Comparison of ENCODE assay signal across 20 cellular contexts in the genomic region with DNA sequence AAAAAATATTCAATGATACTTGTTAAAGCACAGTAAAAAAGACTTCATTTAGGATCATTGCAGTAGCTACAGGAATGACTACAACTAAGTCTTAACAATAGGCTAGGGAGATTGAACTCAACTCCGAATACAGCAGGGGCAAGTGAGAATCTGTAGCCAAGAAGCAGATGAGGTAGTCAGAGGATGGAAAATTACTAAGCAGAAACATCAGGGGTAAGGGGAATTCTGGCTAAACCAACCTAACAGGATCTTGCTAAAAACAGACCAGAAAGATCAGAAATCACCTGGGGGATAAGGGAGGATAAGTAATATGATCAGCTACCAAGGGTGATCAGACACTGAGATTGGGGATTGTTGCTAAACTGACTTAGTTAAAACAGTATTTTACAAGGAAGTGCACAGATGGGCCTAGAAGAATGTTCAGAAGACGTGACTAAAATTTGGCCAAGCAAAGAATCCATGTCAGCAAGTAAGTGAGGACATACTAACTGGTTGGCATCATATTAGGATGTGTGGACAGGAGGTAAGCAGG.
"Had no signal": no experiment of that assay in that cellular context is flagged by ENCODE, and none has a peak within 500 bp of the region (broad histone marks: within the 10 kb centered on the region; RNA-seq: fewer than 3 reads in every experiment).

No MANE protein-coding gene starts in this region.

- H3K27ac ChIP-seq: coronary artery, esophagus muscularis mucosa, left ventricle myocardium inferior, prostate gland, thoracic aorta, upper lobe of right lung had no signal

- H3K27me3 Mint-ChIP-seq: activated CD4-positive, alpha-beta memory T cell treated with anti-CD3 and anti-CD28 coated beads for 36 hours; activated naive CD8-positive, alpha-beta T cell treated with anti-CD3 and anti-CD28 coated beads, Interleukin-2, amount 10 ng/mL, durations not matched to agents 7 days and 5 days; naive thymus-derived CD8-positive, alpha-beta T cell had no signal

- ATAC-seq: naive thymus-derived CD8-positive, alpha-beta T cell; upper lobe of right lung had no signal

- H3K27ac Mint-ChIP-seq: activated CD4-positive, alpha-beta memory T cell treated with anti-CD3 and anti-CD28 coated beads for 36 hours; activated naive CD4-positive, alpha-beta T cell treated with anti-CD3 and anti-CD28 coated beads for 36 hours; activated naive CD8-positive, alpha-beta T cell treated with anti-CD3 and anti-CD28 coated beads, Interleukin-2, amount 10 ng/mL, durations not matched to agents 7 days and 5 days; mesothelial cell of epicardium; naive thymus-derived CD8-positive, alpha-beta T cell had no signal

- H3K36me3 Mint-ChIP-seq: activated CD4-positive, alpha-beta memory T cell treated with anti-CD3 and anti-CD28 coated beads for 36 hours; activated naive CD8-positive, alpha-beta T cell treated with anti-CD3 and anti-CD28 coated beads, Interleukin-2, amount 10 ng/mL, durations not matched to agents 7 days and 5 days; mesothelial cell of epicardium had no signal

- DNase-seq: activated CD4-positive, alpha-beta memory T cell treated with anti-CD3 and anti-CD28 coated beads for 36 hours; activated CD4-positive, alpha-beta T cell treated with anti-CD3 and anti-CD28 coated beads for 48 hours; activated naive CD4-positive, alpha-beta T cell treated with anti-CD3 and anti-CD28 coated beads for 36 hours; activated naive CD8-positive, alpha-beta T cell treated with anti-CD3 and anti-CD28 coated beads, Interleukin-2, amount 10 ng/mL, durations not matched to agents 7 days and 5 days; activated T-cell treated with anti-CD3 and anti-CD28 coated beads, Interleukin-2, amount 50 U/mL, for 48 hours; amniotic stem cell; cerebellar nuclear complex; glutamatergic neuron; hippocampal formation; left ventricle myocardium inferior; naive thymus-derived CD8-positive, alpha-beta T cell; stimulated activated CD4-positive, alpha-beta T cell treated with anti-CD3 and anti-CD28 coated beads, Interleukin-2, amount 100 ng/mL, for 48 hours; stimulated activated CD8-positive, alpha-beta memory T cell treated with anti-CD3 and anti-CD28 coated beads, Interleukin-4, amount 100 ng/mL, for 48 hours; stimulated activated naive CD4-positive, alpha-beta T cell treated with Interleukin-2 at 50 U/mL for 16 hours; upper lobe of right lung had no signal

- H3K4me3 Mint-ChIP-seq: activated CD4-positive, alpha-beta memory T cell treated with anti-CD3 and anti-CD28 coated beads for 36 hours; activated naive CD4-positive, alpha-beta T cell treated with anti-CD3 and anti-CD28 coated beads for 36 hours; activated naive CD8-positive, alpha-beta T cell treated with anti-CD3 and anti-CD28 coated beads, Interleukin-2, amount 10 ng/mL, durations not matched to agents 7 days and 5 days; mesothelial cell of epicardium; naive thymus-derived CD8-positive, alpha-beta T cell had no signal

- H3K4me1 ChIP-seq: esophagus muscularis mucosa, left ventricle myocardium inferior, prostate gland, upper lobe of right lung had no signal

- H3K36me3 ChIP-seq: esophagus muscularis mucosa, left ventricle myocardium inferior, prostate gland, thoracic aorta, upper lobe of right lung had no signal

- H3K4me1 Mint-ChIP-seq: activated naive CD8-positive, alpha-beta T cell treated with anti-CD3 and anti-CD28 coated beads, Interleukin-2, amount 10 ng/mL, durations not matched to agents 7 days and 5 days; naive thymus-derived CD8-positive, alpha-beta T cell had no signal

- H3K9me3 Mint-ChIP-seq: mesothelial cell of epicardium had no signal

- H3K9me3 ChIP-seq: esophagus muscularis mucosa, prostate gland, thoracic aorta, upper lobe of right lung had no signal

- H3K27me3 ChIP-seq: esophagus muscularis mucosa, upper lobe of right lung had no signal

- H3K4me3 ChIP-seq: coronary artery, esophagus muscularis mucosa, left ventricle myocardium inferior, prostate gland, thoracic aorta, upper lobe of right lung had no signal
